Comparison of ENCODE assay signal across 1 cellular context in the genomic region with DNA sequence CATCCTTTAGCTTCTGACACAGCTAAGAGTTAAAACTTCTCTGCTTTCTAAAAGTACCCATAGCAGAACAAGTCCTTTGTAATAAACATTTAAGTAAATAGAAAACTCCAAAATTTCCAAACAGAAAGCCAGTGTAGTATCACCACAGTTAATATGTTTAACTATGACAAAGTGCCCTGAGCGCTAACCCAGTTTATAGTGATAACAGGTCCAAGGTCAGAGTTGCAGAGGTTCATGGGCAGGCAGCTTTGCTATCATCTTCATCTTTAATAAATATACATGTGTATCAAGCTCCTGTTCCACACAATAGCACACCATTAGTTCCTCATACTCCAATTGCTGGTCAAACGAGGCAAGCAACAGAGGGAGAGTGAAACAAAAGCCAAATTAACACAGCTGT.
TF ChIP-seq lines count a peak whose summit lies in the region.

No MANE protein-coding gene starts in this region.

TF ChIP-seq in GM23338, 12 proteins besides CTCF, POLR2A, EP300 and RAD21 (continued from another document):
- TF ChIP-seq, protein P1, sequence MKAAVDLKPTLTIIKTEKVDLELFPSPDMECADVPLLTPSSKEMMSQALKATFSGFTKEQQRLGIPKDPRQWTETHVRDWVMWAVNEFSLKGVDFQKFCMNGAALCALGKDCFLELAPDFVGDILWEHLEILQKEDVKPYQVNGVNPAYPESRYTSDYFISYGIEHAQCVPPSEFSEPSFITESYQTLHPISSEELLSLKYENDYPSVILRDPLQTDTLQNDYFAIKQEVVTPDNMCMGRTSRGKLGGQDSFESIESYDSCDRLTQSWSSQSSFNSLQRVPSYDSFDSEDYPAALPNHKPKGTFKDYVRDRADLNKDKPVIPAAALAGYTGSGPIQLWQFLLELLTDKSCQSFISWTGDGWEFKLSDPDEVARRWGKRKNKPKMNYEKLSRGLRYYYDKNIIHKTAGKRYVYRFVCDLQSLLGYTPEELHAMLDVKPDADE (IDR thresholded peaks at IDR 0.05), result no peak
- no peak for TF ChIP-seq EZH2 (IDR thresholded peaks at IDR 0.05; ENCODE audit: low read depth, unreplicated experiment)
